In the genomic region with DNA sequence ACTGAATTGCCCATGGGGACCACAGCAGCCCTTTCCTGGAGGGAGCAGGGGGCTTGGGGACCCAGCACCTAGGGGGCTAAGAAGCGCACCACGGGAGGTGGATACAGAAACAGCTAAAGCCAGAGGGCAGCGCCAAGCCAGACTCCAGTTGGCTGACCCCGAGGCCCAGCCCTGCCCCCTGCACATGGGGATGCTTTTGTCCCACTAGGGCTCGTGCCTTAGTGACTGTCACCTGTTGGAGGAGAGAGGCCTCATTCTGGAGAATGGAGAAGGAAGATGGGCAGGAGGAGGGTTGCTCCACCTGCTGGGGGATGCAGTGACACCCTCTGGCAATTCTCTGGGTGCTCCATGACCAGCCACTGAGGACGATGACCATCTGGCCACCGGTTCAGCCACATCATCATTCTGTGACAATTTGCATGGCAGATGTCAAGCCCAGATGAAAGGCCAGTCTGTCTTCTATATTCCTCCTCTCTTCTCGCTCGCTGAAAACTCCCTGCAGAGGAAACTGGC, we compare ENCODE assay signal across 10 cellular contexts.
DNase-seq lines count a peak whose midpoint lies in the region; ATAC-seq, FAIRE-seq and TF ChIP-seq lines count a peak whose summit lies in the region.
"Had no signal": no experiment of that assay in that cellular context is flagged by ENCODE, and none has a peak within 500 bp of the region (broad histone marks: within the 10 kb centered on the region; RNA-seq: fewer than 3 reads in every experiment).

No MANE protein-coding gene starts in this region.

- H3K4me2 ChIP-seq in BLaER1 treated with 17β-estradiol and CSF1 and Interleukin-3, amounts not matched to agents 10 nM and 100 nM = peak overlapping the region; percentile 68 to 97 (median 93)
- H3K4me2 ChIP-seq in HepG2 (ENCODE audit: low read depth, low read length) = no peak overlapping the region
- H3K4me2 ChIP-seq in smooth muscle cell = no peak overlapping the region

- H3K36me3 ChIP-seq in BLaER1 treated with 17β-estradiol and CSF1 and Interleukin-3, amounts not matched to agents 10 nM and 100 nM = no peaks in the 10 kb centered on the region
- no peaks in the 10 kb centered on the region for H3K36me3 ChIP-seq in HepG2 (replicated peaks in 1 of 2; ENCODE audit: control insufficient read depth in 1 of 2, insufficient read depth in 2 of 2, low read length in 2 of 2)
- H3K36me3 ChIP-seq in smooth muscle cell (ENCODE audit: low read depth) = no peaks in the 10 kb centered on the region
- H3K36me3 ChIP-seq: Peyer's patch had no signal

- peak overlapping the region in 3 of 10 experiments; percentile 2 to 43 (median 41); a peak in 6 of 20 replicates for H3K4me3 ChIP-seq in BLaER1 treated with 17β-estradiol and CSF1 and Interleukin-3, amounts not matched to agents 10 nM and 100 nM
- H3K4me3 ChIP-seq in astrocyte of the spinal cord (ENCODE audit: low read depth, low read length) (no peak overlapping the region), HepG2 (replicated peaks in 1 of 3; ENCODE audit: insufficient read depth in 1 of 3, low read depth in 2 of 3, low read length in 3 of 3) (no peak overlapping the region), smooth muscle cell (no peak overlapping the region)
- H3K4me3 ChIP-seq: Peyer's patch had no signal

- H3K4me1 ChIP-seq in BLaER1 treated with 17β-estradiol and CSF1 and Interleukin-3, amounts not matched to agents 10 nM and 100 nM = peaks cover 69 to 98% (median 92%) of the 10 kb centered on the region in 10 experiments
- H3K4me1 ChIP-seq in HepG2 (ENCODE audit: insufficient read depth, low read length) (peaks cover 11% of the 10 kb centered on the region), smooth muscle cell (ENCODE audit: low read depth) (peaks cover 21% of the 10 kb centered on the region)

- TF ChIP-seq EP300 in HepG2 (IDR thresholded peaks at IDR 0.05; ENCODE audit: low read depth in 2 of 2, low read length in 2 of 2) (no peak), HepG2 (CRISPR knock-in tag; IDR thresholded peaks at IDR 0.05; ENCODE audit: borderline replicate concordance) (no peak)

- H2AFZ ChIP-seq in HepG2 (ENCODE audit: low read length) (no peak overlapping the region), smooth muscle cell (ENCODE audit: low read depth) (no peak overlapping the region)

- POLR2A ChIA-PET in HepG2 (lab: Yijun Ruan, JAX) = no interaction called here

- CTCF ChIA-PET in HepG2 (lab: Yijun Ruan, JAX; ENCODE audit: low intra/inter-chr PET ratio, low total read pairs) = no interaction called here

- in situ Hi-C loops in GM13977 (cut with MboI; ENCODE audit: low pct_unique_long_range_greater_than_20kb, low sequenced_read_pairs, unreplicated experiment) (no loop called here), astrocyte of the spinal cord (cut with HindIII; ENCODE audit: low sequenced_read_pairs) (no loop called here), HepG2 (cut with HindIII; ENCODE audit: extremely low pct_ligation_motif_present, low pct_unique_long_range_greater_than_20kb) (no loop called here)

- DNase-seq in GM13977 (ENCODE audit: low spot score) = no peak
- no peak for DNase-seq in astrocyte of the spinal cord (ENCODE audit: low read depth, low spot score)
- no peak for DNase-seq in HepG2 (ENCODE audit: low spot score)
- no peak for DNase-seq in activated CD8-positive, alpha-beta memory T cell treated with anti-CD3 and anti-CD28 coated beads, Interleukin-2, amount 50 U/mL, for 4 hours
- no peak for DNase-seq in NCI-H510A treated with DMSO at 0.1 percent for 48 hours (lab: John Stamatoyannopoulos, UW)
- no peak for DNase-seq in smooth muscle cell (lab: John Stamatoyannopoulos, UW; ENCODE audit: unreplicated experiment)
- no peak for DNase-seq in CD1c-positive myeloid dendritic cell (ENCODE audit: extremely low spot score)
- DNase-seq: activated naive CD8-positive, alpha-beta T cell treated with anti-CD3 and anti-CD28 coated beads, Interleukin-2, amount 10 ng/mL, durations not matched to agents 7 days and 5 days; Peyer's patch had no signal

- H4K20me1 ChIP-seq in BLaER1 treated with 17β-estradiol and CSF1 and Interleukin-3, amounts not matched to agents 10 nM and 100 nM = peaks cover 0 to 12% (median 0%) of the 10 kb centered on the region in 11 experiments; a peak in 4 of 22 replicates
- H4K20me1 ChIP-seq in HepG2 (ENCODE audit: insufficient read depth, low read length) (peaks cover 3% of the 10 kb centered on the region; the same call in 1 of the 2 replicates), smooth muscle cell (ENCODE audit: low read depth) (no peaks in the 10 kb centered on the region)

- TF ChIP-seq RAD21 in HepG2 (CRISPR knock-in tag; IDR thresholded peaks at IDR 0.05) = no peak

- peak; percentile 39 for ATAC-seq in HepG2

- intact Hi-C loops in HepG2 (cut with micrococcal nuclease; ENCODE audit: unreplicated experiment) = no loop called here

- H3K27ac ChIP-seq in BLaER1 treated with 17β-estradiol and CSF1 and Interleukin-3, amounts not matched to agents 10 nM and 100 nM = peak overlapping the region; percentile 33 to 84 (median 72); a peak in 21 of 22 replicates
- H3K27ac ChIP-seq in HepG2 (ENCODE audit: extremely low read length, insufficient read depth, low read length) = no peak overlapping the region
- H3K27ac ChIP-seq in smooth muscle cell (ENCODE audit: low read depth) = no peak overlapping the region

- no TSS peak for BruUV-seq in HepG2 (replicated peaks; lab: Mats Ljungman, UMichigan)

- 52% methylated on average over 8 of the region's 9 CpGs for WGBS in HepG2 (ENCODE audit: low lambda C conversion rate)
- WGBS in smooth muscle cell (ENCODE audit: low lambda C conversion rate) = 97% methylated on average over 9 of the region's 9 CpGs

- FAIRE-seq in HepG2 (lab: Jason Lieb, UNC) = no peak

- H3K9ac ChIP-seq in BLaER1 treated with 17β-estradiol and CSF1 and Interleukin-3, amounts not matched to agents 10 nM and 100 nM = peak overlapping the region in 10 of 11 experiments; percentile 45 to 76 (median 59); a peak in 16 of 22 replicates
- H3K9ac ChIP-seq in HepG2 (ENCODE audit: insufficient read depth, low read depth, low read length) (no peak overlapping the region), smooth muscle cell (ENCODE audit: low read depth) (no peak overlapping the region)

- H3K27me3 ChIP-seq in BLaER1 treated with 17β-estradiol and CSF1 and Interleukin-3, amounts not matched to agents 10 nM and 100 nM = peaks cover 18 to 56% (median 44%) of the 10 kb centered on the region in 11 experiments
- peaks cover 1 to 27% of the 10 kb centered on the region in 2 experiments; a peak in 3 of 5 replicates for H3K27me3 ChIP-seq in HepG2 (ENCODE audit: control insufficient read depth in 1 of 2, insufficient read depth in 2 of 2, low read length in 2 of 2)
- no peaks in the 10 kb centered on the region for H3K27me3 ChIP-seq in smooth muscle cell (ENCODE audit: low read depth)
- H3K27me3 ChIP-seq: Peyer's patch had no signal

- no peak for TF ChIP-seq POLR2A in HepG2 (IDR thresholded peaks at IDR 0.05; ENCODE audit: insufficient read depth in 1 of 2, low read depth in 2 of 2, low read length in 2 of 2)

- H3K9me3 ChIP-seq in BLaER1 treated with 17β-estradiol and CSF1 and Interleukin-3, amounts not matched to agents 10 nM and 100 nM (replicated peaks in 1 of 11) = no peaks in the 10 kb centered on the region
- H3K9me3 ChIP-seq in HepG2 (ENCODE audit: low read length) = no peaks in the 10 kb centered on the region
- H3K9me3 ChIP-seq in smooth muscle cell (replicated peaks; ENCODE audit: low read depth) = no peaks in the 10 kb centered on the region
- H3K9me3 ChIP-seq: Peyer's patch had no signal

- H3K79me2 ChIP-seq in HepG2 (ENCODE audit: insufficient read depth, low read length) (no peaks in the 10 kb centered on the region), smooth muscle cell (ENCODE audit: low read depth) (no peaks in the 10 kb centered on the region)

- peak; percentile 24 for TF ChIP-seq CTCF in GM13977 (IDR thresholded peaks at IDR 0.05; ENCODE audit: extremely low read depth, insufficient read depth, missing control alignments)
- peak; percentile 21 for TF ChIP-seq CTCF in astrocyte of the spinal cord (IDR thresholded peaks at IDR 0.05; ENCODE audit: low read depth, low read length)
- peak; percentile 59 for TF ChIP-seq CTCF in HepG2 (CRISPR knock-in tag; IDR thresholded peaks at IDR 0.05)
- TF ChIP-seq CTCF in smooth muscle cell (IDR thresholded peaks at IDR 0.05; ENCODE audit: borderline replicate concordance, insufficient read depth, poor library complexity, severe bottlenecking) = no peak

- H3F3A ChIP-seq in smooth muscle cell (ENCODE audit: low read depth) = no peaks in the 10 kb centered on the region

TF ChIP-seq in HepG2, 621 proteins besides CTCF, POLR2A, EP300 and RAD21:
- TF ChIP-seq SMC3 (IDR thresholded peaks at IDR 0.05; ENCODE audit: low read length) = peak; percentile 35; the same call in 1 of the 2 replicates
- no peak for TF ChIP-seq ZSCAN25 (CRISPR knock-in tag; IDR thresholded peaks at IDR 0.05)
- peak; percentile 62 for TF ChIP-seq STAG1 (CRISPR knock-in tag; IDR thresholded peaks at IDR 0.05)
- TF ChIP-seq ETV6 (CRISPR knock-in tag; conservative IDR thresholded peaks at IDR 0.05) = no peak
- TF ChIP-seq YEATS4 (CRISPR knock-in tag; IDR thresholded peaks at IDR 0.05; ENCODE audit: borderline replicate concordance) = no peak
- no peak for TF ChIP-seq ZMYM4 (CRISPR knock-in tag; IDR thresholded peaks at IDR 0.05)

Comparison
In these comparisons a context has a peak if more than half of its experiments do, and no peak if none do; other contexts are left out.
1. H3K27ac ChIP-seq: peak in BLaER1 treated with 17β-estradiol and CSF1 and Interleukin-3, amounts not matched to agents 10 nM and 100 nM (11 of 11); none in HepG2 (single experiment) and smooth muscle cell (single experiment).
2. H3K4me2 ChIP-seq: peak in BLaER1 treated with 17β-estradiol and CSF1 and Interleukin-3, amounts not matched to agents 10 nM and 100 nM (11 of 11); none in HepG2 (single experiment) and smooth muscle cell (single experiment).
3. H3K9ac ChIP-seq: peak in BLaER1 treated with 17β-estradiol and CSF1 and Interleukin-3, amounts not matched to agents 10 nM and 100 nM (10 of 11); none in HepG2 (single experiment) and smooth muscle cell (single experiment).